Comparison of ENCODE assay signal across 22 cellular contexts in genomic region chr15:67899596-67900283, GRCh38. TPM values are rescaled to one million over a fixed set of nuclear protein-coding genes. Genes with fewer than 3 reads are reported as not detected.
DNase-seq lines count a peak whose midpoint lies in the region; ATAC-seq and TF ChIP-seq lines count a peak whose summit lies in the region.
"Had no signal": no experiment of that assay in that cellular context is flagged by ENCODE, and none has a peak within 500 bp of the region (broad histone marks: within the 10 kb centered on the region; RNA-seq: fewer than 3 reads in every experiment).

No MANE protein-coding gene starts in this region.

- DNase-seq in body of pancreas: no peak
- no peak for DNase-seq in mucosa of descending colon
- DNase-seq in adrenal gland: no peak
- DNase-seq in NCI-H1105 (lab: John Stamatoyannopoulos, UW): no peak
- DNase-seq: BE2C; CD4-positive, alpha-beta memory T cell; DMS 273 treated with DMSO at 0.1 percent for 48 hours; KG1; MG63; NCI-H1092 treated with DMSO at 0.1 percent for 48 hours; NCI-H1694 treated with DMSO at 0.1 percent for 48 hours; NCI-H82; RPMI8226; SJCRH30 had no signal

- peak overlapping the region; percentile 4 to 75 (median 54) for H3K27ac ChIP-seq in body of pancreas
- peak overlapping the region; percentile 15 for H3K27ac ChIP-seq in urinary bladder (ENCODE audit: low read depth)
- no peak overlapping the region for H3K27ac ChIP-seq in adrenal gland
- H3K27ac ChIP-seq: HL-60, SJCRH30 had no signal

- H3F3A ChIP-seq in Loucy (ENCODE audit: low read depth): no peaks in the 10 kb centered on the region

- H3K36me3 ChIP-seq in Loucy (ENCODE audit: insufficient read depth, low read length) (no peaks in the 10 kb centered on the region), body of pancreas (replicated peaks in 1 of 2; ENCODE audit: insufficient read depth in 1 of 2, low read depth in 2 of 2) (no peaks in the 10 kb centered on the region), mucosa of descending colon (ENCODE audit: low read depth) (no peaks in the 10 kb centered on the region), urinary bladder (ENCODE audit: insufficient read depth) (no peaks in the 10 kb centered on the region), adrenal gland (replicated peaks in 1 of 2) (no peaks in the 10 kb centered on the region)
- H3K36me3 ChIP-seq: BE2C, MG63, SJCRH30 had no signal

- H3K9me2 ChIP-seq in Loucy (replicated peaks; ENCODE audit: low read depth, low read length): no peaks in the 10 kb centered on the region

- ATAC-seq in body of pancreas (peak; percentile 65), mucosa of descending colon (peak; percentile 78), GM19467 (IDR thresholded peaks at IDR 0.05; ENCODE audit: unreplicated experiment) (no peak)

- WGBS in body of pancreas, 2 donors: 55 to 70% methylated on average over 9 of the region's 9 CpGs
- WGBS in urinary bladder: 78% methylated on average over 9 of the region's 9 CpGs
- 68 to 77% (median 75%) methylated on average over 9 of the region's 9 CpGs for WGBS in adrenal gland, 4 donors

- H3K9ac ChIP-seq in Loucy (ENCODE audit: low read depth, low read length, poor library complexity, severe bottlenecking): no peak overlapping the region

- H3K79me2 ChIP-seq in Loucy (ENCODE audit: insufficient read depth, low read length): no peaks in the 10 kb centered on the region

- H3K4me3 ChIP-seq in Loucy (ENCODE audit: low read length, poor library complexity, severe bottlenecking) (no peak overlapping the region), body of pancreas (no peak overlapping the region), mucosa of descending colon (no peak overlapping the region), urinary bladder (ENCODE audit: low read depth, low read length) (no peak overlapping the region), adrenal gland (no peak overlapping the region)
- H3K4me3 ChIP-seq: MG63, SJCRH30 had no signal

- no peak for TF ChIP-seq CTCF in Loucy (conservative IDR thresholded peaks at IDR 0.05; ENCODE audit: low read length)
- TF ChIP-seq CTCF in body of pancreas (IDR thresholded peaks at IDR 0.05): no peak
- no peak for TF ChIP-seq CTCF in mucosa of descending colon (IDR thresholded peaks at IDR 0.05)
- no peak for TF ChIP-seq CTCF in adrenal gland (IDR thresholded peaks at IDR 0.05)

- intact Hi-C loops in body of pancreas (cut with DNase I) (no loop called here), mucosa of descending colon (cut with DNase I, micrococcal nuclease) (no loop called here), adrenal gland (cut with DNase I) (no loop called here)

- peak overlapping the region; percentile 1; the same call in 1 of the 2 replicates for H2AFZ ChIP-seq in Loucy (ENCODE audit: low read length)

- H3K27me3 ChIP-seq in Loucy (ENCODE audit: insufficient read depth, low read length, poor library complexity, severe bottlenecking) (no peaks in the 10 kb centered on the region), body of pancreas (no peaks in the 10 kb centered on the region), adrenal gland (no peaks in the 10 kb centered on the region)
- H3K27me3 ChIP-seq: BE2C, MG63, SJCRH30 had no signal

- H3K4me1 ChIP-seq in Loucy (ENCODE audit: insufficient read depth, low read length, poor library complexity, severe bottlenecking): no peaks in the 10 kb centered on the region
- H3K4me1 ChIP-seq in body of pancreas: peaks cover 5% of the 10 kb centered on the region
- H3K4me1 ChIP-seq in mucosa of descending colon (ENCODE audit: low read depth): peaks cover 5% of the 10 kb centered on the region
- no peaks in the 10 kb centered on the region for H3K4me1 ChIP-seq in urinary bladder (ENCODE audit: insufficient read depth)
- no peaks in the 10 kb centered on the region for H3K4me1 ChIP-seq in adrenal gland (replicated peaks in 1 of 2)

- H4K20me1 ChIP-seq in Loucy (ENCODE audit: insufficient read depth, low read length, poor library complexity, severe bottlenecking): no peaks in the 10 kb centered on the region

- H3K4me2 ChIP-seq in Loucy (ENCODE audit: low read depth, low read length, poor library complexity, severe bottlenecking): no peak overlapping the region

- no peaks in the 10 kb centered on the region; the same call in 1 of the 2 replicates for H3K9me3 ChIP-seq in Loucy (ENCODE audit: insufficient read depth, low read depth, low read length)
- H3K9me3 ChIP-seq in body of pancreas: no peaks in the 10 kb centered on the region
- H3K9me3 ChIP-seq in mucosa of descending colon: no peaks in the 10 kb centered on the region
- no peaks in the 10 kb centered on the region for H3K9me3 ChIP-seq in adrenal gland (replicated peaks in 1 of 3)
- H3K9me3 ChIP-seq: BE2C had no signal

- TF ChIP-seq POLR2A in body of pancreas (IDR thresholded peaks at IDR 0.05) (no peak), adrenal gland (IDR thresholded peaks at IDR 0.05) (no peak)

RNA-seq across cellular contexts. Expression of gene RNU6-1, which starts 59.9 kb away (rescaled TPM):
- total RNA-seq in body of pancreas (not detected), mucosa of descending colon (not detected), urinary bladder (not detected), adrenal gland (not detected)
- polyA plus RNA-seq in urinary bladder (not detected), adrenal gland (not detected)
- total RNA-seq: CD4-positive, alpha-beta memory T cell; Daoy; H1; NCI-H460; SJCRH30 had no signal
- polyA plus RNA-seq: AG04450; CD4-positive, alpha-beta memory T cell; H1 had no signal

Comparison
In these comparisons a context has a peak if more than half of its experiments do, and no peak if none do; other contexts are left out.
1. H3K27ac ChIP-seq: peak in body of pancreas (4 of 4) and urinary bladder (single experiment); none in adrenal gland (0 of 5).